In the genomic region with DNA sequence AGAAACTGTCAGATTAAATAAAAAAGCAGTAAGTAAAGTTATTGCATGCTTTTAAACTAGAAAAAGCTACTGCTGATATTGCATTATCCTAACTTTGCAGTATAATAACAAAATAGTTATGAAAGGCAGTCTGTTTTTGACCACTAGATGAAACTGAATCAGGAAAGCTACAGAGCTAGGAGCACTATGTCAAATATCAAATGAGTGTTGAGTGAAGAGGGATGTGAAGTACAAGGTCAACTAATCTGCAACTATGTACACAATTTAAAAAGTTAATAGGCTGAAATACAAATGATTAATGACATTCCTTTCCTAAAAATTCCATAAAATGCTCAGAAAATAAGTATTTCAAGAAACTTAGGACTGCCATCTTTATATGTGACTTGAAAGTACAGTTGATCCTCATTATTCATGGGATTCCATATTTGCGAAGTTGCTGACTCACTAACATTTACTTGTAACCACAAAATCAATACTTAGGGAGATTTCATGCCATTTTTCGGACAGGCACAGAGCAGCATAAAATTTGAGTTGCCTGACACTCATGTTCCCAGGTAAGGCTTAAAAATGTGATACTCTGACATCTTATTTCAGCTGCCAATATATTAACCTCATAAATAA, we compare ENCODE assay signal across 18 cellular contexts. TPM values are rescaled to one million over a fixed set of nuclear protein-coding genes. Genes with fewer than 3 reads are reported as not detected.
DNase-seq lines count a peak whose midpoint lies in the region; ATAC-seq, FAIRE-seq and TF ChIP-seq lines count a peak whose summit lies in the region.
"Had no signal": no experiment of that assay in that cellular context is flagged by ENCODE, and none has a peak within 500 bp of the region (broad histone marks: within the 10 kb centered on the region; RNA-seq: fewer than 3 reads in every experiment).

No MANE protein-coding gene starts in this region.

- no peaks in the 10 kb centered on the region for H3K27me3 ChIP-seq in HCT116 (ENCODE audit: insufficient read depth, low read length)
- no peaks in the 10 kb centered on the region for H3K27me3 ChIP-seq in K562 (ENCODE audit: control insufficient read depth in 2 of 2, insufficient read depth in 2 of 2, low read length in 2 of 2)
- H3K27me3 ChIP-seq in liver (ENCODE audit: control insufficient read depth in 4 of 4, insufficient read depth in 4 of 4, low read length in 3 of 4), result no peaks in the 10 kb centered on the region
- H3K27me3 ChIP-seq: Peyer's patch, SJSA1 had no signal

- H3K27me3 Mint-ChIP-seq in Calu3 (ENCODE audit: unreplicated experiment), result no peaks in the 10 kb centered on the region

- 0 out of 2 replicates have a peak overlapping the region, but pooled peaks have one; percentile 20 for H3K9ac ChIP-seq in HCT116 (ENCODE audit: low read length)
- no peak overlapping the region for H3K9ac ChIP-seq in K562 (ENCODE audit: insufficient read depth in 1 of 2, low read depth in 2 of 2, low read length in 2 of 2)
- no peak overlapping the region for H3K9ac ChIP-seq in liver (ENCODE audit: low read depth in 1 of 2, low read length in 2 of 2)

- FAIRE-seq in K562 (lab: Jason Lieb, UNC), result no peak
- FAIRE-seq: GM19239 had no signal

- no peak for TF ChIP-seq EP300 in K562 (IDR thresholded peaks at IDR 0.05; ENCODE audit: low read length)

- POLR2A ChIA-PET in HCT116 (lab: Charles Lee) (no interaction called here), K562 (lab: Yijun Ruan, JAX) (no interaction called here)

- RAD21 ChIA-PET in HCT116 (lab: Charles Lee; ENCODE audit: low non-redundant PET in 1 of 2, low total read pairs in 2 of 2, uncharacterized antibody in 2 of 2, unreplicated experiment in 2 of 2), result no interaction called here

- H2AFZ ChIP-seq in HCT116 (ENCODE audit: low read depth, low read length, poor library complexity, severe bottlenecking), result no peak overlapping the region
- no peak overlapping the region for H2AFZ ChIP-seq in K562 (ENCODE audit: low read depth, low read length)

- no peak overlapping the region for H3K4me3 Mint-ChIP-seq in Calu3 (ENCODE audit: low read depth, unreplicated experiment)

- ATAC-seq in HCT116 (peak; percentile 73), K562 (no peak), GM19324 (IDR thresholded peaks at IDR 0.05; ENCODE audit: low FRiP score, unreplicated experiment) (no peak)

- peaks cover 20% of the 10 kb centered on the region for H3K36me3 Mint-ChIP-seq in Calu3 (ENCODE audit: insufficient read depth, unreplicated experiment)

- TF ChIP-seq RAD21 in HCT116 (IDR thresholded peaks at IDR 0.05; ENCODE audit: low read depth) (no peak), K562 (CRISPR knock-in tag; conservative IDR thresholded peaks at IDR 0.05 in 1 of 2, IDR thresholded peaks at IDR 0.05 in 1 of 2) (no peak), liver (IDR thresholded peaks at IDR 0.05) (no peak)

- H4K20me1 ChIP-seq in HCT116 (ENCODE audit: insufficient read depth), result no peaks in the 10 kb centered on the region
- H4K20me1 ChIP-seq in K562 (replicated peaks; ENCODE audit: control insufficient read depth, insufficient read depth, low read length), result no peaks in the 10 kb centered on the region

- H3K4me1 ChIP-seq in HCT116 (ENCODE audit: control insufficient read depth in 1 of 2, insufficient read depth in 2 of 2, low read length in 2 of 2) (peaks cover 0 to 19% of the 10 kb centered on the region in 2 experiments; a peak in 3 of 4 replicates), K562 (replicated peaks in 1 of 2; ENCODE audit: control insufficient read depth in 2 of 2, insufficient read depth in 2 of 2, low read length in 2 of 2) (no peaks in the 10 kb centered on the region), liver (ENCODE audit: control insufficient read depth in 4 of 4, insufficient read depth in 4 of 4, low read length in 3 of 4) (peaks cover 0 to 8% (median 2%) of the 10 kb centered on the region in 4 donors)
- H3K4me1 ChIP-seq: Peyer's patch, SJSA1 had no signal

- H3K4me3 ChIP-seq in HCT116 (replicated peaks in 1 of 2; ENCODE audit: low read depth in 1 of 2, low read length in 2 of 2), result no peak overlapping the region
- H3K4me3 ChIP-seq in K562, result no peak overlapping the region
- no peak overlapping the region for H3K4me3 ChIP-seq in liver (ENCODE audit: low read depth in 1 of 3, low read length in 3 of 3)
- H3K4me3 ChIP-seq: Peyer's patch, SJSA1 had no signal

- in situ Hi-C loops in K562 (cut with MboI), result no loop called here

- peaks cover 8% of the 10 kb centered on the region for H3K4me1 Mint-ChIP-seq in Calu3 (ENCODE audit: low read depth, unreplicated experiment)

- H3K27ac ChIP-seq in HCT116 (ENCODE audit: low read depth, low read length) (peak overlapping the region; percentile 12; the same call in 1 of the 2 replicates), K562 (ENCODE audit: extremely low read depth, low read depth, low read length) (no peak overlapping the region), liver (ENCODE audit: low read depth in 1 of 2, low read length in 2 of 2) (no peak overlapping the region)
- H3K27ac ChIP-seq: C4-2B, Peyer's patch, SJSA1 had no signal

- no peaks in the 10 kb centered on the region for H3K9me3 Mint-ChIP-seq in Calu3 (ENCODE audit: low read depth, unreplicated experiment)

- no peak overlapping the region for H3K27ac Mint-ChIP-seq in Calu3 (ENCODE audit: unreplicated experiment)

- no peaks in the 10 kb centered on the region for H3K9me1 ChIP-seq in K562 (ENCODE audit: control insufficient read depth, insufficient read depth, low read length)

- H3K79me2 ChIP-seq in HCT116 (ENCODE audit: insufficient read depth, low read length) (peaks cover 53% of the 10 kb centered on the region), K562 (ENCODE audit: control insufficient read depth, insufficient read depth, low read length) (no peaks in the 10 kb centered on the region)

- CTCF ChIA-PET in Calu3 (lab: Charles Lee) (no interaction called here), HCT116 (lab: Charles Lee) (no interaction called here), K562 (lab: Yijun Ruan, JAX; ENCODE audit: low intra/inter-chr PET ratio) (no interaction called here)

- H3K36me3 ChIP-seq in HCT116 (ENCODE audit: control insufficient read depth in 1 of 2, insufficient read depth in 2 of 2, low read length in 2 of 2) (no peaks in the 10 kb centered on the region; a peak in 1 of 4 replicates), K562 (ENCODE audit: control insufficient read depth, insufficient read depth, low read length) (no peaks in the 10 kb centered on the region), liver (ENCODE audit: control insufficient read depth in 4 of 4, insufficient read depth in 3 of 4, low read depth in 1 of 4, low read length in 3 of 4) (no peaks in the 10 kb centered on the region)

- TF ChIP-seq POLR2A in HCT116 (IDR thresholded peaks at IDR 0.05; ENCODE audit: borderline replicate concordance, extremely low read depth, insufficient read depth, insufficient read length) (no peak), K562 (conservative IDR thresholded peaks at IDR 0.05) (no peak)

- intact Hi-C loops in Calu3 (cut with micrococcal nuclease; ENCODE audit: unreplicated experiment), result no loop called here
- intact Hi-C loops in HCT116 (cut with micrococcal nuclease), result no loop called here
- intact Hi-C loops in K562 (cut with micrococcal nuclease), result no loop called here

- no TSS peak for BruUV-seq in Calu3 (replicated peaks; lab: Mats Ljungman, UMichigan)
- BruUV-seq in HCT116 (replicated peaks; lab: Mats Ljungman, UMichigan), result no TSS peak
- no TSS peak for BruUV-seq in K562 (replicated peaks; lab: Mats Ljungman, UMichigan)

- 13% methylated on average over 2 of the region's 2 CpGs for WGBS in K562 (ENCODE audit: insufficient coverage, low coverage, missing lambda C conversion rate)
- 41% methylated on average over 2 of the region's 2 CpGs for WGBS in liver

- H3K9me3 ChIP-seq in HCT116 (ENCODE audit: control insufficient read depth in 1 of 2, insufficient read depth in 1 of 2, low read depth in 1 of 2, low read length in 2 of 2) (no peaks in the 10 kb centered on the region), K562 (replicated peaks; ENCODE audit: control insufficient read depth, insufficient read depth, low read depth, low read length) (no peaks in the 10 kb centered on the region), liver (ENCODE audit: control insufficient read depth in 4 of 4, low read length in 3 of 4) (no peaks in the 10 kb centered on the region)
- H3K9me3 ChIP-seq: Peyer's patch, SJSA1 had no signal

- H3K9me2 ChIP-seq in HCT116 (ENCODE audit: insufficient read depth), result no peaks in the 10 kb centered on the region

- DNase-seq in Calu3, result peak; percentile 13
- DNase-seq in HCT116 (ENCODE audit: low read depth, low spot score), result peak; percentile 37
- no peak for DNase-seq in K562 (ENCODE audit: extremely low read depth in 1 of 4, low spot score in 3 of 4)
- DNase-seq in pons (ENCODE audit: low spot score), result no peak
- DNase-seq in NCI-H1092 treated with DMSO at 0.1 percent for 48 hours (lab: John Stamatoyannopoulos, UW), result no peak
- DNase-seq: AML-193, GDM1, GOT3, NCI-H1048, NCI-H1436 treated with DMSO at 0.1 percent for 48 hours, NCI-H2029 treated with DMSO at 0.1 percent for 48 hours, Peyer's patch, T-helper 2 cell had no signal

- TF ChIP-seq CTCF in Calu3 (IDR thresholded peaks at IDR 0.05; ENCODE audit: unreplicated experiment) (no peak), HCT116 (IDR thresholded peaks at IDR 0.05 in 2 of 3, conservative IDR thresholded peaks at IDR 0.05 in 1 of 3; ENCODE audit: borderline replicate concordance in 1 of 3, insufficient read depth in 1 of 3, low read depth in 2 of 3, low read length in 2 of 3) (no peak), K562 (IDR thresholded peaks at IDR 0.05 in 2 of 3, conservative IDR thresholded peaks at IDR 0.05 in 1 of 3; ENCODE audit: insufficient read depth in 2 of 3, low read depth in 1 of 3, low read length in 3 of 3) (no peak), liver (IDR thresholded peaks at IDR 0.05; ENCODE audit: low read depth, low read length, missing input control) (no peak)

- H3K4me2 ChIP-seq in HCT116 (ENCODE audit: low read length), result peak overlapping the region; percentile 38
- no peak overlapping the region for H3K4me2 ChIP-seq in K562 (ENCODE audit: insufficient read depth, low read length)

RNA-seq across cellular contexts. Expression of gene SLC4A7, which starts 34.5 kb away (rescaled TPM):
- total RNA-seq in Calu3 (2022), result 39.0 and 61.6 TPM in 2 replicates
- 37.6 TPM for total RNA-seq in HCT116 (2021; ENCODE audit: unreplicated experiment)
- polyA plus RNA-seq in HCT116 (2012), result 9.7 and 12.0 TPM in 2 replicates
- 19.1 and 50.3 TPM in 2 replicates for total RNA-seq in K562 (2011; cell fraction: chromatin; rRNA removed; ENCODE audit: low replicate concordance)
- total RNA-seq in K562 (2011; cell fraction: nucleolus; rRNA removed), result 8.2 and 11.8 TPM in 2 replicates
- 17.5 and 23.4 TPM in 2 replicates for total RNA-seq in K562 (2011; cell fraction: nucleoplasm; rRNA removed)
- 6.6 and 9.3 TPM in 2 replicates for total RNA-seq in K562 (2014; rRNA removed)
- total RNA-seq in K562 (2014; rRNA removed; fragmentation: Illumina TruSeq; extraction: Trizol), result 13.6 and 17.8 TPM in 2 replicates
- 8.0 and 9.3 TPM in 2 replicates for total RNA-seq in K562 (2015; rRNA removed; fragmentation: Illumina TruSeq; extraction: Trizol)
- 8.3 and 8.4 TPM in 2 replicates for total RNA-seq in K562 (2021)
- polyA plus RNA-seq in K562 (2011; rRNA removed), result 6.0 and 8.1 TPM in 2 replicates
- 1.6 and 2.9 TPM in 2 replicates for polyA plus RNA-seq in K562 (2011; cell fraction: cytosol; rRNA removed)
- 5.0 and 8.5 TPM in 2 replicates for polyA plus RNA-seq in K562 (2011; cell fraction: nucleus; rRNA removed)
- polyA plus RNA-seq in K562 (2012), result 2.5 and 2.7 TPM in 2 replicates
- polyA plus RNA-seq in K562 (2014; fragmentation: Illumina TruSeq; extraction: Trizol), result 4.5 and 5.3 TPM in 2 replicates
- 1 to 10 TPM; 1.7 to 1.9 TPM for polyA plus RNA-seq in K562 (2014; fragmentation: Nextera tagmentation; extraction: Ambion mirVana)
- polyA plus RNA-seq in K562 (2014; rRNA removed), result 3.3 and 5.6 TPM in 2 replicates
- polyA minus RNA-seq in K562 (2011; rRNA and poly(A)+ RNA removed), result 22.2 and 31.1 TPM in 2 replicates
- 13.2 and 14.6 TPM in 2 replicates for polyA minus RNA-seq in K562 (2011; cell fraction: cytosol; rRNA and poly(A)+ RNA removed)
- polyA minus RNA-seq in K562 (2011; cell fraction: nucleus; rRNA and poly(A)+ RNA removed), result 11.0 and 14.7 TPM in 2 replicates
- total RNA-seq in liver, result 1 to 10 TPM; 6.3 to 9.8 TPM
- polyA plus RNA-seq in liver, result 1 to 10 TPM in 1 of 2 donors, under 1 TPM in 1; 0.76 to 1.8 TPM

Comparison
In these comparisons a context has a peak if more than half of its experiments do, and no peak if none do; other contexts are left out.
1. DNase-seq: peak in Calu3 (single experiment) and HCT116 (single experiment); none in K562 (0 of 4), pons (single experiment) and NCI-H1092 treated with DMSO at 0.1 percent for 48 hours (single experiment).